In genomic region chr10:58065529-58065815, GRCh38 we compare ENCODE assay signal across 19 cellular contexts.
"Had no signal": no experiment of that assay in that cellular context is flagged by ENCODE, and none has a peak within 500 bp of the region (broad histone marks: within the 10 kb centered on the region; RNA-seq: fewer than 3 reads in every experiment).

No MANE protein-coding gene starts in this region.

- DNase-seq: activated CD4-positive, alpha-beta T cell treated with anti-CD3 and anti-CD28 coated beads, Interleukin-2, amount 50 U/mL, for 1 hour; activated CD4-positive, CD25-positive, alpha-beta regulatory T cell treated with anti-CD3 and anti-CD28 coated beads, Interleukin-2, amount 50 U/mL, for 72 hours; activated effector memory CD4-positive, alpha-beta T cell treated with Interleukin-2 at 50 U/mL for 16 hours; activated T-cell treated with anti-CD3 and anti-CD28 coated beads, Interleukin-2, amount 50 U/mL, for 48 hours; cerebellar nuclear complex; effector CD8-positive, alpha-beta T cell; heart left ventricle; left lung; psoas muscle; stimulated activated CD4-positive, alpha-beta T cell treated with anti-CD3 and anti-CD28 coated beads, Interleukin-4, amount 100 ng/mL, for 1 hour; upper lobe of right lung had no signal

- H3K36me3 ChIP-seq: ascending aorta, gastroesophageal sphincter, heart left ventricle, left lung, thoracic aorta, upper lobe of right lung had no signal

- H3K4me3 Mint-ChIP-seq: activated naive CD4-positive, alpha-beta T cell treated with anti-CD3 and anti-CD28 coated beads, Interleukin-2, amount 50 U/mL, for 24 hours; neural crest cell; stimulated activated effector memory CD8-positive, alpha-beta T cell treated with anti-CD3 and anti-CD28 coated beads, Interleukin-12 subunit alpha, Interleukin-12 subunit beta, amount 100 ng/mL, for 72 hours had no signal

- H3K36me3 Mint-ChIP-seq: activated naive CD4-positive, alpha-beta T cell treated with anti-CD3 and anti-CD28 coated beads, Interleukin-2, amount 50 U/mL, for 24 hours; stimulated activated effector memory CD8-positive, alpha-beta T cell treated with anti-CD3 and anti-CD28 coated beads, Interleukin-12 subunit alpha, Interleukin-12 subunit beta, amount 100 ng/mL, for 72 hours had no signal

- H3K9me3 Mint-ChIP-seq: activated naive CD4-positive, alpha-beta T cell treated with anti-CD3 and anti-CD28 coated beads, Interleukin-2, amount 50 U/mL, for 24 hours; neural crest cell; stimulated activated effector memory CD8-positive, alpha-beta T cell treated with anti-CD3 and anti-CD28 coated beads, Interleukin-12 subunit alpha, Interleukin-12 subunit beta, amount 100 ng/mL, for 72 hours had no signal

- H3K27ac Mint-ChIP-seq: activated naive CD4-positive, alpha-beta T cell treated with anti-CD3 and anti-CD28 coated beads, Interleukin-2, amount 50 U/mL, for 24 hours; stimulated activated effector memory CD8-positive, alpha-beta T cell treated with anti-CD3 and anti-CD28 coated beads, Interleukin-12 subunit alpha, Interleukin-12 subunit beta, amount 100 ng/mL, for 72 hours had no signal

- H3K4me1 Mint-ChIP-seq: activated naive CD4-positive, alpha-beta T cell treated with anti-CD3 and anti-CD28 coated beads, Interleukin-2, amount 50 U/mL, for 24 hours; neural crest cell; stimulated activated effector memory CD8-positive, alpha-beta T cell treated with anti-CD3 and anti-CD28 coated beads, Interleukin-12 subunit alpha, Interleukin-12 subunit beta, amount 100 ng/mL, for 72 hours had no signal

- H3K9me3 ChIP-seq: ascending aorta, gastroesophageal sphincter, heart left ventricle, left lung, psoas muscle, thoracic aorta, upper lobe of right lung had no signal

- H3K4me1 ChIP-seq: ascending aorta, gastroesophageal sphincter, heart left ventricle, left lung, psoas muscle, upper lobe of right lung had no signal

- H3K4me3 ChIP-seq: ascending aorta, gastroesophageal sphincter, heart left ventricle, left lung, psoas muscle, skin epidermis, thoracic aorta, upper lobe of right lung had no signal

- H3K27me3 ChIP-seq: ascending aorta, heart left ventricle, left lung, upper lobe of right lung had no signal

- ATAC-seq: esophagus mucosa; gastroesophageal sphincter; heart left ventricle; psoas muscle; stimulated activated effector memory CD8-positive, alpha-beta T cell treated with anti-CD3 and anti-CD28 coated beads, Interleukin-12 subunit alpha, Interleukin-12 subunit beta, amount 100 ng/mL, for 72 hours had no signal

- H3K27ac ChIP-seq: ascending aorta, gastroesophageal sphincter, heart left ventricle, left lung, psoas muscle, skin epidermis, thoracic aorta, upper lobe of right lung had no signal
